2 cellular contexts compared by ENCODE assay signal in genomic region chr13:30665638-30666037, GRCh38.
TF ChIP-seq lines count a peak whose summit lies in the region.

No MANE protein-coding gene starts in this region.

TF ChIP-seq in IMR-90, 13 proteins besides CTCF, POLR2A, EP300 and RAD21:
- no peak for TF ChIP-seq CEBPB (IDR thresholded peaks at IDR 0.05; ENCODE audit: low read depth, low read length)
- no peak for TF ChIP-seq MAFK (IDR thresholded peaks at IDR 0.05; ENCODE audit: low read depth, low read length)
- TF ChIP-seq CHD1 (IDR thresholded peaks at IDR 0.05; ENCODE audit: low read depth, low read length), result no peak
- no peak for TF ChIP-seq RFX5 (IDR thresholded peaks at IDR 0.05; ENCODE audit: low read depth, low read length)
- TF ChIP-seq BHLHE40 (IDR thresholded peaks at IDR 0.05; ENCODE audit: low read depth, low read length), result no peak
- TF ChIP-seq, protein P1, sequence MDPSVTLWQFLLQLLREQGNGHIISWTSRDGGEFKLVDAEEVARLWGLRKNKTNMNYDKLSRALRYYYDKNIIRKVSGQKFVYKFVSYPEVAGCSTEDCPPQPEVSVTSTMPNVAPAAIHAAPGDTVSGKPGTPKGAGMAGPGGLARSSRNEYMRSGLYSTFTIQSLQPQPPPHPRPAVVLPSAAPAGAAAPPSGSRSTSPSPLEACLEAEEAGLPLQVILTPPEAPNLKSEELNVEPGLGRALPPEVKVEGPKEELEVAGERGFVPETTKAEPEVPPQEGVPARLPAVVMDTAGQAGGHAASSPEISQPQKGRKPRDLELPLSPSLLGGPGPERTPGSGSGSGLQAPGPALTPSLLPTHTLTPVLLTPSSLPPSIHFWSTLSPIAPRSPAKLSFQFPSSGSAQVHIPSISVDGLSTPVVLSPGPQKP (IDR thresholded peaks at IDR 0.05; ENCODE audit: borderline replicate concordance, low read depth, low read length), result no peak
- no peak for TF ChIP-seq NFE2L2 (IDR thresholded peaks at IDR 0.05; ENCODE audit: low read depth, low read length)
- TF ChIP-seq USF2 (IDR thresholded peaks at IDR 0.05; ENCODE audit: low read depth, low read length), result no peak
- no peak for TF ChIP-seq SMC3 (IDR thresholded peaks at IDR 0.05; ENCODE audit: low read depth, low read length)

TF ChIP-seq in K562, 482 proteins besides CTCF, POLR2A, EP300 and RAD21:
- 0 out of 2 replicates have a peak, but pooled peaks have one; percentile 29 for TF ChIP-seq ZNF175 (CRISPR knock-in tag; IDR thresholded peaks at IDR 0.05; ENCODE audit: low read depth)
- no peak for TF ChIP-seq RBM17 (IDR thresholded peaks at IDR 0.05; ENCODE audit: borderline replicate concordance, low read depth, low read length)
- TF ChIP-seq ZNF561 (CRISPR knock-in tag; conservative IDR thresholded peaks at IDR 0.05), result no peak
- TF ChIP-seq TOE1 (IDR thresholded peaks at IDR 0.05; ENCODE audit: borderline replicate concordance), result no peak
- no peak for TF ChIP-seq TOE1 (CRISPR knock-in tag; IDR thresholded peaks at IDR 0.05; ENCODE audit: borderline replicate concordance, low read depth)
